ENCODE assay signal across 24 cellular contexts in the genomic region with DNA sequence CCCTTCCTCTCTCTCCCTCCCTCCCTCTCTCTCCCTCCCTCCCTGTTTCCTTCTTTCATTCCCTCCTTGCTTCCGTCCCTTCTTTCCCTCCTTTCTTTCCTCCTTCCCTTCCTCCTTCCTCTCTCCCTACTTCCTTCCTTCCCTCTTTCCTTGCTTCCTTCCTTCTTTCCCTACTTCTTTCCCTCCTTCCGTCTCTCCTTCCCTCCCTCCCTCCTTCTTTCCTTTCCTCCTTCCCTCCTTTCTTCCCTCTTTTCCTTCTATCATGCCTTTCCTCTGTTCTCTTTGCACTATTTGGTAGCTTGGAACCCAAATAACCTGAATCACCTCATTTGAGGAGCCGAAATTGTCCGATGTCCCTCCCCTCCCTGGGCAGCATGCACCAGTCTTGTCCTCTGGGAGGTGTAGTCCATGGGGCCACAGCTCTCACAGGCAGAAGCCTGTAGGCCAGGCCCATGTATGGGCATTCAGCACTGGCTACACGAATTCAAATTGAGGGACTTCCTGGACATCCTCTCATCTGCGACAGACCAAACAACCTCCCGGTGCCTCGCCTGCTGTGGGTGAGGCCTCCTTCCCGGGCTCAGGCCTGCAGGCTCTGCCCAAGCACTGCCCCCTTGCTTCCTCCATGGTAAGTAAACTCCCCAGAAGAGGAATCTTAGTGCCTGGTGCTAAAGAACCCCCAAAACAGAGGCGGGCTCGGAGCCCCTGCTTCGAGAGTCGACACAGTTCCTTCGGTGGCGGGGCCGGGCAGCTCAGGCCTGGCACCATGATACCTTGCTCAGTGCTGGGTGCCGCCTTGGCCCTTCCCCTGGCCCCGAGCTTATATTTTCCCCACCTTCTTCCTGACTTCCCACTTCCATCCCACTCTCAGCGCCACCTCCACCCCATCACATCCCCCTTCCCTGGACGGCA.
DNase-seq lines count a peak whose midpoint lies in the region; ATAC-seq and TF ChIP-seq lines count a peak whose summit lies in the region.
"Had no signal": no experiment of that assay in that cellular context is flagged by ENCODE, and none has a peak within 500 bp of the region (broad histone marks: within the 10 kb centered on the region; RNA-seq: fewer than 3 reads in every experiment).

No MANE protein-coding gene starts in this region.

- no peak for DNase-seq in stimulated activated naive CD8-positive, alpha-beta T cell treated with anti-CD3 and anti-CD28 coated beads, Interleukin-15, amount 100 ng/mL, for 72 hours
- DNase-seq in stimulated activated naive CD8-positive, alpha-beta T cell treated with anti-CD3 and anti-CD28 coated beads, Interleukin-15, Interleukin-2, amounts not matched to agents 100 U/mL and 50 U/mL, for 24 hours = no peak
- peak; percentile 74 for DNase-seq in NCI-H510A (lab: John Stamatoyannopoulos, UW)
- no peak for DNase-seq in glutamatergic neuron
- DNase-seq in activated CD8-positive, alpha-beta memory T cell treated with anti-CD3 and anti-CD28 coated beads, Interleukin-2, amount 50 U/mL, for 48 hours = no peak
- no peak for DNase-seq in amniotic stem cell (lab: John Stamatoyannopoulos, UW)
- DNase-seq: ACHN; activated CD4-positive, alpha-beta T cell treated with anti-CD3 and anti-CD28 coated beads for 1 hour; activated CD8-positive, alpha-beta T cell treated with anti-CD3 and anti-CD28 coated beads, Interleukin-2, amount 10 ng/mL, durations not matched to agents 7 days and 5 days; activated T-cell treated with anti-CD3 and anti-CD28 coated beads, Interleukin-2, amount 50 U/mL, for 24 hours; brain microvascular endothelial cell; effector CD4-positive, alpha-beta T cell; erythroblast; foreskin fibroblast; immature natural killer cell; NCI-H2227 treated with DMSO at 0.1 percent for 48 hours; spleen; stimulated activated CD4-positive, alpha-beta T cell treated with anti-CD3 and anti-CD28 coated beads, Interleukin-2, amount 100 ng/mL, for 48 hours; stimulated activated naive B cell treated with anti-CD40 and anti-IgM and Interleukin-4, amounts not matched to agents 10 μg/mL and 1 μg/mL and 100 μg/mL, for 72 hours; T-cell; testis had no signal

- H3K9me3 Mint-ChIP-seq in stimulated activated naive CD8-positive, alpha-beta T cell treated with anti-CD3 and anti-CD28 coated beads, Interleukin-15, amount 100 ng/mL, for 72 hours = no peaks in the 10 kb centered on the region
- H3K9me3 Mint-ChIP-seq in glutamatergic neuron (ENCODE audit: unreplicated experiment) = peaks cover 6% of the 10 kb centered on the region
- H3K9me3 Mint-ChIP-seq: activated T-cell treated with anti-CD3 and anti-CD28 coated beads, Interleukin-2, amount 50 U/mL, for 24 hours; T-cell had no signal

- TF ChIP-seq CTCF in glutamatergic neuron (IDR thresholded peaks at IDR 0.05; ENCODE audit: partially characterized antibody, unreplicated experiment) = no peak

- peaks cover 11% of the 10 kb centered on the region for H3K27me3 Mint-ChIP-seq in stimulated activated naive CD8-positive, alpha-beta T cell treated with anti-CD3 and anti-CD28 coated beads, Interleukin-15, amount 100 ng/mL, for 72 hours
- H3K27me3 Mint-ChIP-seq in glutamatergic neuron (ENCODE audit: unreplicated experiment) = peaks cover 10% of the 10 kb centered on the region
- H3K27me3 Mint-ChIP-seq: activated T-cell treated with anti-CD3 and anti-CD28 coated beads, Interleukin-2, amount 50 U/mL, for 24 hours had no signal

- no peak overlapping the region for H3K4me3 Mint-ChIP-seq in stimulated activated naive CD8-positive, alpha-beta T cell treated with anti-CD3 and anti-CD28 coated beads, Interleukin-15, amount 100 ng/mL, for 72 hours
- peak overlapping the region; percentile 75 for H3K4me3 Mint-ChIP-seq in glutamatergic neuron (ENCODE audit: unreplicated experiment)
- H3K4me3 Mint-ChIP-seq: activated CD8-positive, alpha-beta T cell treated with anti-CD3 and anti-CD28 coated beads, Interleukin-2, amount 10 ng/mL, durations not matched to agents 7 days and 5 days; activated T-cell treated with anti-CD3 and anti-CD28 coated beads, Interleukin-2, amount 50 U/mL, for 24 hours; immature natural killer cell; stimulated activated naive B cell treated with anti-CD40 and anti-IgM and Interleukin-4, amounts not matched to agents 10 μg/mL and 1 μg/mL and 100 μg/mL, for 72 hours; T-cell had no signal

- H3K36me3 Mint-ChIP-seq in glutamatergic neuron (ENCODE audit: unreplicated experiment) = no peaks in the 10 kb centered on the region
- H3K36me3 Mint-ChIP-seq: immature natural killer cell; stimulated activated naive B cell treated with anti-CD40 and anti-IgM and Interleukin-4, amounts not matched to agents 10 μg/mL and 1 μg/mL and 100 μg/mL, for 72 hours; T-cell had no signal

- H3K4me1 Mint-ChIP-seq in stimulated activated naive CD8-positive, alpha-beta T cell treated with anti-CD3 and anti-CD28 coated beads, Interleukin-15, amount 100 ng/mL, for 72 hours = no peaks in the 10 kb centered on the region
- peaks cover 50% of the 10 kb centered on the region for H3K4me1 Mint-ChIP-seq in glutamatergic neuron (ENCODE audit: low read depth, unreplicated experiment)
- H3K4me1 Mint-ChIP-seq: immature natural killer cell; stimulated activated naive B cell treated with anti-CD40 and anti-IgM and Interleukin-4, amounts not matched to agents 10 μg/mL and 1 μg/mL and 100 μg/mL, for 72 hours; T-cell had no signal

- peak; percentile 33 for ATAC-seq in stimulated activated naive CD8-positive, alpha-beta T cell treated with anti-CD3 and anti-CD28 coated beads, Interleukin-15, amount 100 ng/mL, for 72 hours
- no peak for ATAC-seq in stimulated activated naive CD8-positive, alpha-beta T cell treated with anti-CD3 and anti-CD28 coated beads, Interleukin-15, Interleukin-2, amounts not matched to agents 100 U/mL and 50 U/mL, for 24 hours
- ATAC-seq in HG02870 (IDR thresholded peaks at IDR 0.05; ENCODE audit: unreplicated experiment) (no peak), GM19035 (IDR thresholded peaks at IDR 0.05; ENCODE audit: unreplicated experiment) (no peak)
- ATAC-seq: activated CD8-positive, alpha-beta T cell treated with anti-CD3 and anti-CD28 coated beads, Interleukin-2, amount 10 ng/mL, durations not matched to agents 7 days and 5 days; left lobe of liver; stimulated activated naive B cell treated with anti-CD40 and anti-IgM and Interleukin-4, amounts not matched to agents 10 μg/mL and 1 μg/mL and 100 μg/mL, for 72 hours; T-cell had no signal

- H3K27ac Mint-ChIP-seq in stimulated activated naive CD8-positive, alpha-beta T cell treated with anti-CD3 and anti-CD28 coated beads, Interleukin-15, amount 100 ng/mL, for 72 hours = no peak overlapping the region
- H3K27ac Mint-ChIP-seq in glutamatergic neuron (ENCODE audit: unreplicated experiment) = peak overlapping the region; percentile 99
- H3K27ac Mint-ChIP-seq: activated CD8-positive, alpha-beta T cell treated with anti-CD3 and anti-CD28 coated beads, Interleukin-2, amount 10 ng/mL, durations not matched to agents 7 days and 5 days; activated T-cell treated with anti-CD3 and anti-CD28 coated beads, Interleukin-2, amount 50 U/mL, for 24 hours; immature natural killer cell; stimulated activated naive B cell treated with anti-CD40 and anti-IgM and Interleukin-4, amounts not matched to agents 10 μg/mL and 1 μg/mL and 100 μg/mL, for 72 hours; T-cell had no signal
